18 cellular contexts compared by ENCODE assay signal in the genomic region with DNA sequence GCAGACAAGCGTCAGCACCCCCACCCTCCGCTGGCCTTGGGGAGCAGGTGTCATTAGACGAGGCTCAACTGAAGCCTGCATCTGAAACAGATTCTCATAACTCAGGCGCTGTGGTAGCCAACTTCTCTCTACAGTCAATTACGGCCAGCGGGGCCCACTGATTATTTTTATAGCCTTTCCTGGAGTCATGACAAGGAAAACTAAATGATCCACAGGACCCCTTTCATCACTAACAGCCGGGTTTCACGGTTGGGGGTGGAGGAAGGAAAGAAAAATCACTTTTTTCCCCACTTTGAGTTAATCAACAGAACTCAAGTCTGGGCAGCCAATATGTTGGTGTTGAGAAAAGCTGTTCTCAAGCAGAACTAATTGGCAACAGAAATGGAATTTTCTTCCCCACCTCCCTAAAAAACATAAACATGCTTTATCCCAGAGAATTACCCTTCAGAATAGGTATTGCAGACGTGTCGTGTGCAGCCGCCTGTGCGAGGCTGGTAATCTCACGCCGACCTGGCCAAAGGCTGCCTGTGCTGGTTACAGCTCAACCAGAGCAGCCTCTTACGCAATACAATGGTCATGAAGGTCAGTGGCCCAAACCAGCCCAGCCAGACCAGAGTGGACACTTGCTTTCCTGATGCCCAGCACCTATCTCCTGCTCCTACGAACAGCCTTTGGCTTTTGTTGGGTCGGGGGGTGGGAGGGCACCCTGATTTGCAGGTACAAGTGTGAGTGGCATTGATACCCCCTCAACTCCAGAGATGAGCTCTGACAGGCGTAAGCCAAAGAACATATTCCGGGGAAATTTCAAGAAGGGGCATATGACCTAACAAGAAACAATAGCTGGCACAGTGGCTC. TPM values are rescaled to one million over a fixed set of nuclear protein-coding genes. Genes with fewer than 3 reads are reported as not detected.
A peak's percentile ranks its signal among the peaks of the same experiment; 100 is the strongest.
DNase-seq lines count a peak whose midpoint lies in the region; ATAC-seq, FAIRE-seq and TF ChIP-seq lines count a peak whose summit lies in the region.
"Had no signal": no experiment of that assay in that cellular context is flagged by ENCODE, and none has a peak within 500 bp of the region (broad histone marks: within the 10 kb centered on the region; RNA-seq: fewer than 3 reads in every experiment).

No MANE protein-coding gene starts in this region.

- TF ChIP-seq CTCF in K562 (IDR thresholded peaks at IDR 0.05 in 2 of 3, conservative IDR thresholded peaks at IDR 0.05 in 1 of 3; ENCODE audit: insufficient read depth in 2 of 3, low read depth in 1 of 3, low read length in 3 of 3) = no peak
- no peak for TF ChIP-seq CTCF in H9 (conservative IDR thresholded peaks at IDR 0.05)

- no peaks in the 10 kb centered on the region for H3K27me3 ChIP-seq in K562 (ENCODE audit: control insufficient read depth in 2 of 2, insufficient read depth in 2 of 2, low read length in 2 of 2)
- no peaks in the 10 kb centered on the region for H3K27me3 ChIP-seq in small intestine (ENCODE audit: control insufficient read depth in 2 of 2, insufficient read depth in 2 of 2, low read length in 2 of 2)
- no peaks in the 10 kb centered on the region for H3K27me3 ChIP-seq in H9 (ENCODE audit: insufficient read depth, low read length)

- ATAC-seq in K562 (peak; percentile 35; the same call in 1 of the 3 replicates), left colon (peak; percentile 36), GM21717 (IDR thresholded peaks at IDR 0.05; ENCODE audit: unreplicated experiment) (no peak)
- no peak for ATAC-seq in naive thymus-derived CD8-positive, alpha-beta T cell
- ATAC-seq: GM12878 had no signal

- no peak overlapping the region for H4K8ac ChIP-seq in H9 (replicated peaks; ENCODE audit: insufficient read length, low read depth, low read length)

- no peak overlapping the region for H4K91ac ChIP-seq in H9 (ENCODE audit: insufficient read length, low read depth, low read length)

- WGBS in K562 (ENCODE audit: insufficient coverage, low coverage, missing lambda C conversion rate) = 85% methylated on average over 19 of the region's 19 CpGs
- WGBS in small intestine, 3 donors = 23 to 51% (median 29%) methylated on average over 19 of the region's 19 CpGs
- no CpG with 5 or more reads among the region's 19 CpGs for WGBS in H9 (ENCODE audit: extremely low coverage, insufficient read length, low lambda C conversion rate)

- H2AFZ ChIP-seq in K562 (ENCODE audit: low read depth, low read length) (no peak overlapping the region), H9 (ENCODE audit: low read length) (no peak overlapping the region)

- no peak overlapping the region for H4K5ac ChIP-seq in H9 (ENCODE audit: insufficient read length, low read depth, low read length)

- H3K23ac ChIP-seq in H9 (ENCODE audit: insufficient read length, low read depth, low read length) = no peak overlapping the region

- peaks cover 0 to 2% (median 0%) of the 10 kb centered on the region in 9 donors for H3K9me3 Mint-ChIP-seq in naive thymus-derived CD8-positive, alpha-beta T cell
- no peaks in the 10 kb centered on the region for H3K9me3 Mint-ChIP-seq in H9
- H3K9me3 Mint-ChIP-seq: activated CD4-positive, alpha-beta memory T cell treated with anti-CD3 and anti-CD28 coated beads for 36 hours had no signal

- H3K56ac ChIP-seq in H9 (ENCODE audit: insufficient read length, low read depth, low read length) = no peak overlapping the region

- POLR2A ChIA-PET in K562 (lab: Yijun Ruan, JAX) = interaction anchor here (0.5 to 1.8 kb wide), 7 partner anchors 8 to 120 kb away, joined by 3 to 10 read pairs (median 3); no protein-coding TSS in a partner anchor
- POLR2A ChIA-PET in naive thymus-derived CD8-positive, alpha-beta T cell (lab: Charles Lee) = no interaction called here

- DNase-seq in HK-2 (ENCODE audit: unreplicated experiment) = peak; percentile 65
- DNase-seq in K562 (ENCODE audit: extremely low read depth in 1 of 4, low spot score in 3 of 4) = no peak
- DNase-seq in left colon = no peak
- DNase-seq in small intestine = peak; percentile 81
- DNase-seq in naive thymus-derived CD8-positive, alpha-beta T cell = no peak
- no peak for DNase-seq in H9
- DNase-seq in nucleus accumbens (lab: John Stamatoyannopoulos, UW) = no peak
- DNase-seq: activated CD4-positive, alpha-beta memory T cell treated with anti-CD3 and anti-CD28 coated beads for 36 hours; NCI-H1105; SW 1271 had no signal

- H2BK5ac ChIP-seq in H9 (ENCODE audit: insufficient read length, low read length) = no peak overlapping the region

- H3K4me2 ChIP-seq in K562 (ENCODE audit: insufficient read depth, low read length) (no peak overlapping the region), H9 (ENCODE audit: insufficient read depth, insufficient read length, low read length) (no peak overlapping the region)

- no peak overlapping the region for H2BK120ac ChIP-seq in H9 (ENCODE audit: low read depth, low read length, poor library complexity, severe bottlenecking)

- intact Hi-C loops in K562 (cut with micrococcal nuclease) (no loop called here), left colon (cut with DNase I, micrococcal nuclease) (no loop called here)

- H3K9me3 ChIP-seq in K562 (replicated peaks; ENCODE audit: control insufficient read depth, insufficient read depth, low read depth, low read length) (no peaks in the 10 kb centered on the region), small intestine (ENCODE audit: control insufficient read depth, low read depth) (no peaks in the 10 kb centered on the region), H9 (ENCODE audit: control insufficient read depth, low read depth, low read length) (no peaks in the 10 kb centered on the region)
- H3K9me3 ChIP-seq: prostate gland, tibial artery had no signal

- peak overlapping the region in 1 of 2 experiments; percentile 65; a peak in 2 of 4 replicates for H3K9ac ChIP-seq in K562 (ENCODE audit: insufficient read depth in 1 of 2, low read depth in 2 of 2, low read length in 2 of 2)
- no peak overlapping the region for H3K9ac ChIP-seq in H9 (ENCODE audit: extremely low read depth, insufficient read length, low read length)

- peaks cover 91% of the 10 kb centered on the region for H3K79me2 ChIP-seq in K562 (ENCODE audit: control insufficient read depth, insufficient read depth, low read length)
- H3K79me2 ChIP-seq in H9 (ENCODE audit: insufficient read depth, low read length) = no peaks in the 10 kb centered on the region

- no peak overlapping the region for H3T11ph ChIP-seq in H9 (ENCODE audit: low read length)

- no TSS peak for BruUV-seq in K562 (replicated peaks; lab: Mats Ljungman, UMichigan)

- CTCF ChIA-PET in K562 (lab: Yijun Ruan, JAX; ENCODE audit: low intra/inter-chr PET ratio) = no interaction called here

- H2BK20ac ChIP-seq in H9 (ENCODE audit: low read depth, low read length, poor library complexity, severe bottlenecking) = no peak overlapping the region

- no peaks in the 10 kb centered on the region for H3K4me1 Mint-ChIP-seq in naive thymus-derived CD8-positive, alpha-beta T cell
- peaks cover 10 to 11% of the 10 kb centered on the region in 2 experiments for H3K4me1 Mint-ChIP-seq in H9

- H3K14ac ChIP-seq in H9 (ENCODE audit: insufficient read depth, low read length) = no peak overlapping the region

- no peaks in the 10 kb centered on the region for H3K36me3 Mint-ChIP-seq in naive thymus-derived CD8-positive, alpha-beta T cell
- H3K36me3 Mint-ChIP-seq in H9 (ENCODE audit: insufficient read depth in 1 of 3, low read depth in 3 of 3) = no peaks in the 10 kb centered on the region
- H3K36me3 Mint-ChIP-seq: activated CD4-positive, alpha-beta memory T cell treated with anti-CD3 and anti-CD28 coated beads for 36 hours; activated naive CD8-positive, alpha-beta T cell had no signal

- H3K27ac ChIP-seq in K562 (ENCODE audit: extremely low read depth, low read depth, low read length) (peak overlapping the region; percentile 1; the same call in 1 of the 3 replicates), small intestine (ENCODE audit: low read depth in 1 of 2, low read length in 1 of 2) (peak overlapping the region; percentile 23 to 28), H9 (ENCODE audit: insufficient read length, low read depth, low read length) (no peak overlapping the region)
- H3K27ac ChIP-seq: HL-60, prostate gland, tibial artery had no signal

- FAIRE-seq in K562 (lab: Jason Lieb, UNC) = no peak
- FAIRE-seq in small intestine (lab: Jason Lieb, UNC) = no peak
- FAIRE-seq: endometrium, GM12878, islet of Langerhans had no signal

- H3K27me3 Mint-ChIP-seq in naive thymus-derived CD8-positive, alpha-beta T cell = peaks cover 0 to 4% (median 0%) of the 10 kb centered on the region in 5 donors
- no peaks in the 10 kb centered on the region for H3K27me3 Mint-ChIP-seq in H9 (ENCODE audit: low read depth)
- H3K27me3 Mint-ChIP-seq: activated CD4-positive, alpha-beta memory T cell treated with anti-CD3 and anti-CD28 coated beads for 36 hours; activated naive CD8-positive, alpha-beta T cell had no signal

- no peak overlapping the region for H3K27ac Mint-ChIP-seq in naive thymus-derived CD8-positive, alpha-beta T cell
- no peak overlapping the region; a peak in 1 of 7 replicates for H3K27ac Mint-ChIP-seq in H9
- H3K27ac Mint-ChIP-seq: activated CD4-positive, alpha-beta memory T cell treated with anti-CD3 and anti-CD28 coated beads for 36 hours; activated naive CD8-positive, alpha-beta T cell had no signal

- H3K23me2 ChIP-seq in H9 (ENCODE audit: insufficient read length, low read depth, low read length, poor library complexity, severe bottlenecking) = no peaks in the 10 kb centered on the region

- no peak overlapping the region for H2AK5ac ChIP-seq in H9 (ENCODE audit: insufficient read length, low read length)

- no peak overlapping the region for H3K4me3 Mint-ChIP-seq in naive thymus-derived CD8-positive, alpha-beta T cell
- no peak overlapping the region for H3K4me3 Mint-ChIP-seq in H9
- H3K4me3 Mint-ChIP-seq: activated CD4-positive, alpha-beta memory T cell treated with anti-CD3 and anti-CD28 coated beads for 36 hours; activated naive CD8-positive, alpha-beta T cell had no signal

- H3K9me1 ChIP-seq in K562 (ENCODE audit: control insufficient read depth, insufficient read depth, low read length) = peaks cover 4% of the 10 kb centered on the region

- TF ChIP-seq RAD21 in K562 (CRISPR knock-in tag; conservative IDR thresholded peaks at IDR 0.05 in 1 of 2, IDR thresholded peaks at IDR 0.05 in 1 of 2) = no peak

- in situ Hi-C loops in K562 (cut with MboI) = no loop called here

- no peak for TF ChIP-seq EP300 in K562 (IDR thresholded peaks at IDR 0.05; ENCODE audit: low read length)

- H2BK15ac ChIP-seq in H9 (ENCODE audit: low read depth, low read length) = no peak overlapping the region

- no peaks in the 10 kb centered on the region for H3K79me1 ChIP-seq in H9 (ENCODE audit: insufficient read depth, low read depth, low read length, poor library complexity, severe bottlenecking)

- H2BK12ac ChIP-seq in H9 (ENCODE audit: insufficient read length, low read depth, low read length) = no peak overlapping the region

- H3K18ac ChIP-seq in H9 (ENCODE audit: insufficient read length, low read depth, low read length) = no peak overlapping the region

- no peak for TF ChIP-seq POLR2A in K562 (conservative IDR thresholded peaks at IDR 0.05)

- peaks cover 22% of the 10 kb centered on the region for H4K20me1 ChIP-seq in K562 (replicated peaks; ENCODE audit: control insufficient read depth, insufficient read depth, low read length)
- no peaks in the 10 kb centered on the region for H4K20me1 ChIP-seq in H9 (ENCODE audit: control insufficient read depth, insufficient read depth, insufficient read length)

- H3K4me1 ChIP-seq in K562 (replicated peaks in 1 of 2; ENCODE audit: control insufficient read depth in 2 of 2, insufficient read depth in 2 of 2, low read length in 2 of 2) = peaks cover 27% of the 10 kb centered on the region in 2 experiments
- peaks cover 4 to 9% of the 10 kb centered on the region in 2 donors for H3K4me1 ChIP-seq in small intestine (ENCODE audit: control insufficient read depth in 2 of 2, insufficient read depth in 1 of 2, low read depth in 1 of 2, low read length in 1 of 2)
- peaks cover 6% of the 10 kb centered on the region; the same call in 1 of the 2 replicates for H3K4me1 ChIP-seq in H9 (ENCODE audit: insufficient read depth, low read length)
- H3K4me1 ChIP-seq: prostate gland, tibial artery had no signal

- no peak overlapping the region for H3K4ac ChIP-seq in H9 (ENCODE audit: low read depth, low read length)

- H3K4me3 ChIP-seq in K562 = no peak overlapping the region
- no peak overlapping the region for H3K4me3 ChIP-seq in small intestine (ENCODE audit: low read depth in 1 of 2, low read length in 2 of 2)
- H3K4me3 ChIP-seq: GM12878, prostate gland, tibial artery had no signal

- peaks cover 69% of the 10 kb centered on the region for H3K36me3 ChIP-seq in K562 (ENCODE audit: control insufficient read depth, insufficient read depth, low read length)
- no peaks in the 10 kb centered on the region for H3K36me3 ChIP-seq in small intestine (ENCODE audit: control insufficient read depth in 2 of 2, insufficient read depth in 2 of 2, low read length in 2 of 2)
- H3K36me3 ChIP-seq: prostate gland, tibial artery had no signal

RNA-seq across cellular contexts. Expression of gene RIPOR3, which starts 11.0 kb away (rescaled TPM):
- 220 and 451 TPM in 2 replicates for total RNA-seq in K562 (2011; cell fraction: chromatin; rRNA removed; ENCODE audit: low replicate concordance)
- total RNA-seq in K562 (2011; cell fraction: nucleolus; rRNA removed) = 258 and 278 TPM in 2 replicates
- 187 and 217 TPM in 2 replicates for total RNA-seq in K562 (2011; cell fraction: nucleoplasm; rRNA removed)
- total RNA-seq in K562 (2014; rRNA removed) (22.3 and 28.3 TPM in 2 replicates), K562 (2014; rRNA removed; fragmentation: Illumina TruSeq; extraction: Trizol) (9.2 and 15.5 TPM in 2 replicates), K562 (2015; rRNA removed; fragmentation: Illumina TruSeq; extraction: Trizol) (12.8 and 13.3 TPM in 2 replicates), K562 (2021) (43.3 and 46.1 TPM in 2 replicates), left colon (1 to 10 TPM; 3.2 to 3.9 TPM), H9 (2021) (0.46 and 0.48 TPM in 2 replicates)
- polyA plus RNA-seq in K562 (2011; rRNA removed) (48.8 and 65.1 TPM in 2 replicates), K562 (2014; fragmentation: Illumina TruSeq; extraction: Trizol) (21.4 and 23.4 TPM in 2 replicates), K562 (2014; fragmentation: Nextera tagmentation; extraction: Ambion mirVana) (1 to 10 TPM; 3.3 to 3.8 TPM), K562 (2014; rRNA removed) (62.7 and 66.4 TPM in 2 replicates), small intestine (10 to 100 TPM in 1 of 3 donors, 1 to 10 TPM in 1, under 1 TPM in 1; 0.22 to 10.9 (median 1.9) TPM)
- polyA plus RNA-seq in K562 (2011; cell fraction: cytosol; rRNA removed) = 23.4 and 24.4 TPM in 2 replicates
- polyA plus RNA-seq in K562 (2011; cell fraction: nucleus; rRNA removed) = 468 and 642 TPM in 2 replicates
- polyA plus RNA-seq in K562 (2012) = 23.3 and 29.2 TPM in 2 replicates
- polyA minus RNA-seq in K562 (2011; rRNA and poly(A)+ RNA removed) = 12.5 and 15.4 TPM in 2 replicates
- polyA minus RNA-seq in K562 (2011; cell fraction: cytosol; rRNA and poly(A)+ RNA removed) = 15.8 and 20.2 TPM in 2 replicates
- 65.3 and 73.8 TPM in 2 replicates for polyA minus RNA-seq in K562 (2011; cell fraction: nucleus; rRNA and poly(A)+ RNA removed)
- not detected for total RNA-seq in naive thymus-derived CD8-positive, alpha-beta T cell
- 1 to 10 TPM in 1 of 3 donors, under 1 TPM in 2; 0.53 to 2.4 (median 0.98) TPM for polyA plus RNA-seq in naive thymus-derived CD8-positive, alpha-beta T cell
- total RNA-seq: activated CD4-positive, alpha-beta memory T cell treated with anti-CD3 and anti-CD28 coated beads for 36 hours; GM12878 had no signal

RNA-seq across cellular contexts. Expression of gene PARD6B, which starts 51.0 kb away (rescaled TPM):
- 9.8 and 24.9 TPM in 2 replicates for total RNA-seq in K562 (2011; cell fraction: chromatin; rRNA removed; ENCODE audit: low replicate concordance)
- 5.3 and 6.2 TPM in 2 replicates for total RNA-seq in K562 (2011; cell fraction: nucleolus; rRNA removed)
- total RNA-seq in K562 (2011; cell fraction: nucleoplasm; rRNA removed) = 12.7 and 15.3 TPM in 2 replicates
- total RNA-seq in K562 (2014; rRNA removed) = 5.5 and 5.9 TPM in 2 replicates
- total RNA-seq in K562 (2014; rRNA removed; fragmentation: Illumina TruSeq; extraction: Trizol) = 10.4 and 12.7 TPM in 2 replicates
- 9.0 and 9.8 TPM in 2 replicates for total RNA-seq in K562 (2015; rRNA removed; fragmentation: Illumina TruSeq; extraction: Trizol)
- 12.0 and 12.3 TPM in 2 replicates for total RNA-seq in K562 (2021)
- 4.5 and 5.3 TPM in 2 replicates for polyA plus RNA-seq in K562 (2011; rRNA removed)
- 1.5 and 2.7 TPM in 2 replicates for polyA plus RNA-seq in K562 (2011; cell fraction: cytosol; rRNA removed)
- 1.9 and 2.6 TPM in 2 replicates for polyA plus RNA-seq in K562 (2011; cell fraction: nucleus; rRNA removed)
- polyA plus RNA-seq in K562 (2012) = 0.96 and 1.2 TPM in 2 replicates
- 1.7 and 2.5 TPM in 2 replicates for polyA plus RNA-seq in K562 (2014; fragmentation: Illumina TruSeq; extraction: Trizol)
- polyA plus RNA-seq in K562 (2014; fragmentation: Nextera tagmentation; extraction: Ambion mirVana) = 1 to 10 TPM; 2.7 to 7.4 TPM
- 2.5 and 2.6 TPM in 2 replicates for polyA plus RNA-seq in K562 (2014; rRNA removed)
- polyA minus RNA-seq in K562 (2011; rRNA and poly(A)+ RNA removed) = 10.1 and 10.3 TPM in 2 replicates
- 5.6 and 5.7 TPM in 2 replicates for polyA minus RNA-seq in K562 (2011; cell fraction: cytosol; rRNA and poly(A)+ RNA removed)
- 2.2 and 3.1 TPM in 2 replicates for polyA minus RNA-seq in K562 (2011; cell fraction: nucleus; rRNA and poly(A)+ RNA removed)
- 10 to 100 TPM; 19.8 to 38.4 TPM for total RNA-seq in left colon
- polyA plus RNA-seq in small intestine = 1 to 10 TPM; 2.4 to 9.2 (median 8.9) TPM
- total RNA-seq in naive thymus-derived CD8-positive, alpha-beta T cell = 10 to 100 TPM in 1 of 2 experiments, 1 to 10 TPM in 1; 9.4 to 12.0 TPM
- 1 to 10 TPM in 2 of 3 donors, under 1 TPM in 1; 0.49 to 2.0 (median 1.4) TPM for polyA plus RNA-seq in naive thymus-derived CD8-positive, alpha-beta T cell
- 27.4 and 31.7 TPM in 2 replicates for total RNA-seq in H9 (2021)

Comparison
In these comparisons a context has a peak if more than half of its experiments do, and no peak if none do; other contexts are left out.
1. DNase-seq: peak in HK-2 (single experiment) and small intestine (single experiment); none in K562 (0 of 4), left colon (0 of 2), naive thymus-derived CD8-positive, alpha-beta T cell (0 of 10), H9 (single experiment) and nucleus accumbens (0 of 56).
2. ATAC-seq: peak in K562 (single experiment) and left colon (single experiment); none in naive thymus-derived CD8-positive, alpha-beta T cell (0 of 2) and GM21717 (single experiment).